20 cellular contexts compared by ENCODE assay signal in genomic region chr6:18179770-18180393, GRCh38. TPM values are rescaled to one million over a fixed set of nuclear protein-coding genes. Genes with fewer than 3 reads are reported as not detected.
DNase-seq lines count a peak whose midpoint lies in the region; ATAC-seq, FAIRE-seq and TF ChIP-seq lines count a peak whose summit lies in the region.
"Had no signal": no experiment of that assay in that cellular context is flagged by ENCODE, and none has a peak within 500 bp of the region (broad histone marks: within the 10 kb centered on the region; RNA-seq: fewer than 3 reads in every experiment).

No MANE protein-coding gene starts in this region.

- H3K36me3 ChIP-seq in endodermal cell (ENCODE audit: control insufficient read depth, insufficient read depth, low read length) (peaks cover 5% of the 10 kb centered on the region), mucosa of rectum (ENCODE audit: control insufficient read depth in 2 of 2, insufficient read depth in 2 of 2, low read length in 2 of 2) (peaks cover 0 to 4% of the 10 kb centered on the region in 2 donors)

- no peaks in the 10 kb centered on the region for H3K4me1 ChIP-seq in endodermal cell (ENCODE audit: control insufficient read depth, insufficient read depth, low read length)
- H3K4me1 ChIP-seq in mucosa of rectum (ENCODE audit: control insufficient read depth in 2 of 2, insufficient read depth in 2 of 2, low read length in 2 of 2): peaks cover 4% of the 10 kb centered on the region in 2 donors
- H3K4me1 ChIP-seq: ascending aorta, psoas muscle, stomach, vagina had no signal

- no peak for FAIRE-seq in GM19239 (lab: Jason Lieb, UNC)
- FAIRE-seq: H54, K562 had no signal

- H3K9me3 ChIP-seq in endodermal cell (ENCODE audit: control insufficient read depth, low read length) (no peaks in the 10 kb centered on the region), mucosa of rectum (ENCODE audit: control insufficient read depth in 2 of 2, low read length in 2 of 2) (no peaks in the 10 kb centered on the region)
- H3K9me3 ChIP-seq: ascending aorta, psoas muscle, stomach, vagina had no signal

- H3K36me3 Mint-ChIP-seq in endodermal cell (ENCODE audit: low read depth): peaks cover 50% of the 10 kb centered on the region

- H3K9me3 Mint-ChIP-seq in endodermal cell: peaks cover 15% of the 10 kb centered on the region

- 92 to 98% methylated on average over 4 to 5 of the region's 5 CpGs for WGBS in endodermal cell (ENCODE audit: insufficient coverage in 1 of 2, insufficient read length in 1 of 2), 2 experiments

- no peak overlapping the region for H3K9ac ChIP-seq in endodermal cell (ENCODE audit: extremely low read depth, low read length, poor library complexity, severe bottlenecking)
- H3K9ac ChIP-seq in mucosa of rectum (ENCODE audit: low read depth in 1 of 2, low read length in 2 of 2): no peak overlapping the region

- H3K27me3 ChIP-seq in endodermal cell (ENCODE audit: control insufficient read depth, insufficient read depth, low read length, poor library complexity, severe bottlenecking): no peaks in the 10 kb centered on the region
- no peaks in the 10 kb centered on the region for H3K27me3 ChIP-seq in mucosa of rectum (ENCODE audit: control insufficient read depth in 2 of 2, insufficient read depth in 2 of 2, low read length in 2 of 2)
- H3K27me3 ChIP-seq: ascending aorta, stomach, vagina had no signal

- H3K4me3 ChIP-seq in endodermal cell (ENCODE audit: low read length) (no peak overlapping the region), mucosa of rectum (ENCODE audit: low read length in 2 of 2) (no peak overlapping the region)
- H3K4me3 ChIP-seq: ascending aorta, K562, psoas muscle, stomach, vagina had no signal

- no peak overlapping the region for H3K27ac ChIP-seq in endodermal cell (ENCODE audit: low read depth, low read length)
- peak overlapping the region; percentile 38 to 39 for H3K27ac ChIP-seq in mucosa of rectum (ENCODE audit: low read depth in 2 of 2, low read length in 2 of 2)
- H3K27ac ChIP-seq: ascending aorta, psoas muscle, vagina had no signal

- peaks cover 23% of the 10 kb centered on the region for H3K4me1 Mint-ChIP-seq in endodermal cell

- ATAC-seq in HG02610 (IDR thresholded peaks at IDR 0.05; ENCODE audit: unreplicated experiment): no peak
- ATAC-seq: K562, psoas muscle had no signal

- H3K4me3 Mint-ChIP-seq in endodermal cell: no peak overlapping the region
- H3K4me3 Mint-ChIP-seq: CD4-positive, alpha-beta T cell had no signal

- peak overlapping the region; percentile 60 for H3K27ac Mint-ChIP-seq in endodermal cell
- H3K27ac Mint-ChIP-seq: CD4-positive, alpha-beta T cell had no signal

- DNase-seq in Ammon's horn (ENCODE audit: low spot score) (peak; percentile 68), NOMO-1 treated with dmso at 0.1 percent for 144 hours (lab: John Stamatoyannopoulos, UW; ENCODE audit: unreplicated experiment) (peak; percentile 42), endodermal cell (no peak), NCI-H1105 treated with DMSO at 0.1 percent for 48 hours (lab: John Stamatoyannopoulos, UW) (no peak), GM19239 (ENCODE audit: insufficient read length, low spot score) (no peak)
- no peak for DNase-seq in activated CD4-positive, alpha-beta T cell treated with anti-CD3 and anti-CD28 coated beads, Interleukin-2, amount 50 U/mL, for 4 hours
- DNase-seq: activated CD4-positive, alpha-beta T cell treated with anti-CD3 and anti-CD28 coated beads for 4 hours; activated CD8-positive, alpha-beta memory T cell treated with anti-CD3 and anti-CD28 coated beads, Interleukin-2, amount 50 U/mL, for 48 hours; CD4-positive, alpha-beta T cell; kidney glomerular epithelial cell; NCI-H1105; psoas muscle; stomach; T-helper 2 cell had no signal

- H3K27me3 Mint-ChIP-seq in endodermal cell (ENCODE audit: insufficient read depth): no peaks in the 10 kb centered on the region
- H3K27me3 Mint-ChIP-seq: CD4-positive, alpha-beta T cell had no signal

- no peak for TF ChIP-seq CTCF in endodermal cell (conservative IDR thresholded peaks at IDR 0.05)

RNA-seq across cellular contexts. Expression of gene KDM1B, which starts 24.7 kb away (rescaled TPM):
- total RNA-seq in endodermal cell: 1 to 10 TPM; 7.7 to 9.3 TPM
- 15.7 TPM for polyA plus RNA-seq in endodermal cell (2013, experiment 1 of 2)
- polyA plus RNA-seq in endodermal cell (2013, experiment 2 of 2): 15.0 TPM

RNA-seq across cellular contexts. Expression of gene TPMT, which starts 25.0 kb away (rescaled TPM):
- total RNA-seq in endodermal cell: 10 to 100 TPM; 14.0 to 15.8 TPM
- polyA plus RNA-seq in endodermal cell (2013, experiment 1 of 2): 11.1 TPM
- polyA plus RNA-seq in endodermal cell (2013, experiment 2 of 2): 10.3 TPM

RNA-seq across cellular contexts. Expression of gene NHLRC1, which starts 57.4 kb away (rescaled TPM):
- total RNA-seq in endodermal cell: under 1 TPM; 0.29 to 0.88 TPM
- polyA plus RNA-seq in endodermal cell (2013, experiment 1 of 2): 0.43 TPM
- polyA plus RNA-seq in endodermal cell (2013, experiment 2 of 2): 0.25 TPM
- total RNA-seq: K562 had no signal
- polyA plus RNA-seq: K562 had no signal

Comparison
In these comparisons a context has a peak if more than half of its experiments do, and no peak if none do; other contexts are left out.
1. DNase-seq: peak in Ammon's horn (single experiment) and NOMO-1 treated with dmso at 0.1 percent for 144 hours (single experiment); none in endodermal cell (single experiment), activated CD4-positive, alpha-beta T cell treated with anti-CD3 and anti-CD28 coated beads, Interleukin-2, amount 50 U/mL, for 4 hours (0 of 2), NCI-H1105 treated with DMSO at 0.1 percent for 48 hours (single experiment) and GM19239 (single experiment).